8 cellular contexts compared by ENCODE assay signal in the genomic region with DNA sequence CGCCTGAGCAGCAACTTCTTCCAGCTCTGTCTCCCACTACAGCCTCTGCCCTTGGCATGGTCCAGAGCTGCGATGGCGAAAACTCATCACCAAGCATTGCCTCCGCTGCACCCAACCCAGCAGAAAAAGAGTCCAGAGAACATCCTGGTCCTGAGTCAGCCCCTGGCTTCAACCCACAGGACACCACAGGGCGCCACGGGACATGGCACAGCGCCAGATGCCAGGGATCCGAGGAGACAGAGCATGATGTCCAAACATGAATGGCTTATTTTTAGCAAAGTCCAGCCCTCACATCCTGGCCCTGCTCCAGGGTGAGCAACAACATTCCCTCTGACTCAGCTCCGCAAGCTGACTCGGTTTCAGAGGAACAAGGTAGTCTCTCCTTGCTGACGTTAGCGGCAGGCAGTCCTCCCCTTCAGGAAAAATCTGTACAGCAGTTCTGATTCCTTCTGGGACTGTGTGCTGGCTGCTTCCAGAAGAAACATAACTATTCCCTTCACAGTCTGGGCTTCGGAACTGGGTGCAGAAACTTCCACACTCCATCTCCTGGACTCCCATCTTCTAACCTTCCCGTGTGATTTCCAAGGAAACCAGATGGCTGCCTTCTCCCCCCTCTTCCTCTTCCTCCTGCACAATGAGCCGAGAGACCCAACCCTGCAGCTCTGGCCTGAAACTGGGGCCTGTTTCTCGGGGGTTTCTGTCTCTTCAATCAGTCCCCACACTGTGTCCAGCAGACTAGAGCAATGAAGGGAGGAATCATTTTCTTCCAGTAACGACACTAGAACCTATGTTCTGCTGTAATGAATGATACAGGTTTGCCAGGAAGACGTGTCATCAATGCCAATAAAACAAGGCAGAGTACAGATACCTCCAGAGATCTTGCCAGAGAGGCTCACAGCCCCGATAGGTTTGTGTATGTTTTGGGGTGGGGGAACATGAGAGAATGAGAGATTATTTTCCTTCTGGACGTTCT.
DNase-seq lines count a peak whose midpoint lies in the region; ATAC-seq, FAIRE-seq and TF ChIP-seq lines count a peak whose summit lies in the region.

No MANE protein-coding gene starts in this region.

- peak overlapping the region; percentile 44 to 69 (median 50) for H3K4me3 ChIP-seq in HepG2 (replicated peaks in 1 of 3; ENCODE audit: insufficient read depth in 1 of 3, low read depth in 2 of 3, low read length in 3 of 3)
- H3K4me3 ChIP-seq in thymus (ENCODE audit: low read length), result no peak overlapping the region
- H3K4me3 ChIP-seq in MM.1S (ENCODE audit: low read length), result no peak overlapping the region

- H3K4me3 Mint-ChIP-seq in chondrocyte (ENCODE audit: unreplicated experiment), result peak overlapping the region; percentile 53

- FAIRE-seq in HepG2 (lab: Jason Lieb, UNC), result peak; percentile 81

- H4K20me1 ChIP-seq in HepG2 (ENCODE audit: insufficient read depth, low read length) (no peaks in the 10 kb centered on the region), MM.1S (ENCODE audit: insufficient read depth, low read length) (no peaks in the 10 kb centered on the region)

- 3% methylated on average over 19 of the region's 20 CpGs for WGBS in HepG2 (ENCODE audit: low lambda C conversion rate)
- 92% methylated on average over 20 of the region's 20 CpGs for WGBS in thymus

- no peaks in the 10 kb centered on the region for H3K9me3 Mint-ChIP-seq in chondrocyte (ENCODE audit: low read depth)

- H3K36me3 Mint-ChIP-seq in chondrocyte (ENCODE audit: low read depth), result no peaks in the 10 kb centered on the region

- H3K4me1 ChIP-seq in HepG2 (ENCODE audit: insufficient read depth, low read length), result peaks cover 50% of the 10 kb centered on the region
- no peaks in the 10 kb centered on the region for H3K4me1 ChIP-seq in thymus (ENCODE audit: control insufficient read depth, insufficient read depth, low read length)
- no peaks in the 10 kb centered on the region for H3K4me1 ChIP-seq in MM.1S (ENCODE audit: low read length)

- no peak overlapping the region for H2AFZ ChIP-seq in HepG2 (ENCODE audit: low read length)
- no peak overlapping the region for H2AFZ ChIP-seq in MM.1S (ENCODE audit: low read length)

- peak overlapping the region; percentile 87 for H3K27ac ChIP-seq in C4-2B
- peak overlapping the region; percentile 62 for H3K27ac ChIP-seq in HepG2 (ENCODE audit: extremely low read length, insufficient read depth, low read length)
- H3K27ac ChIP-seq in thymus (ENCODE audit: low read depth), result peak overlapping the region; percentile 84
- no peak overlapping the region for H3K27ac ChIP-seq in MM.1S (ENCODE audit: low read length)

- in situ Hi-C loops in HepG2 (cut with HindIII; ENCODE audit: extremely low pct_ligation_motif_present, low pct_unique_long_range_greater_than_20kb), result no loop called here

- TSS peak; percentile 78 for BruUV-seq in HepG2 (replicated peaks; lab: Mats Ljungman, UMichigan)

- H3K27ac Mint-ChIP-seq in chondrocyte (ENCODE audit: unreplicated experiment), result peak overlapping the region; percentile 99

- TF ChIP-seq POLR2A in HepG2 (IDR thresholded peaks at IDR 0.05; ENCODE audit: insufficient read depth in 1 of 2, low read depth in 2 of 2, low read length in 2 of 2), result peak; percentile 56 to 61; a peak in 3 of 4 replicates

- peak; percentile 21 for DNase-seq in NCI-H2227 (lab: John Stamatoyannopoulos, UW; ENCODE audit: unreplicated experiment)
- peak; percentile 99 for DNase-seq in chondrocyte (ENCODE audit: low spot score)
- peak; percentile 94 for DNase-seq in HepG2 (ENCODE audit: low spot score)
- DNase-seq in MM.1S, result no peak
- DNase-seq in NCI-H82 treated with DMSO at 0.1 percent for 48 hours (lab: John Stamatoyannopoulos, UW; ENCODE audit: unreplicated experiment), result no peak

- no peaks in the 10 kb centered on the region for H3K27me3 Mint-ChIP-seq in chondrocyte (ENCODE audit: low read depth)

- no peak for TF ChIP-seq RAD21 in HepG2 (CRISPR knock-in tag; IDR thresholded peaks at IDR 0.05)

- CTCF ChIA-PET in HepG2 (lab: Yijun Ruan, JAX; ENCODE audit: low intra/inter-chr PET ratio, low total read pairs), result no interaction called here

- H3K4me2 ChIP-seq in HepG2 (ENCODE audit: low read depth, low read length) (peak overlapping the region; percentile 97), MM.1S (ENCODE audit: low read depth, low read length) (no peak overlapping the region)

- H3K36me3 ChIP-seq in HepG2 (replicated peaks in 1 of 2; ENCODE audit: control insufficient read depth in 1 of 2, insufficient read depth in 2 of 2, low read length in 2 of 2) (no peaks in the 10 kb centered on the region), thymus (ENCODE audit: control insufficient read depth, insufficient read depth) (no peaks in the 10 kb centered on the region), MM.1S (replicated peaks; ENCODE audit: insufficient read depth, low read length) (no peaks in the 10 kb centered on the region)

- H3F3A ChIP-seq in MM.1S (ENCODE audit: insufficient read depth, low read length), result no peaks in the 10 kb centered on the region

- POLR2A ChIA-PET in HepG2 (lab: Yijun Ruan, JAX), result interaction anchor here (0.8 to 3.3 kb wide), 22 partner anchors 9 to 386 kb away, joined by 3 to 23 read pairs (median 4); no protein-coding TSS in a partner anchor

- H3K27me3 ChIP-seq in HepG2 (ENCODE audit: control insufficient read depth in 1 of 2, insufficient read depth in 2 of 2, low read length in 2 of 2), result no peaks in the 10 kb centered on the region
- no peaks in the 10 kb centered on the region for H3K27me3 ChIP-seq in thymus (ENCODE audit: control insufficient read depth, insufficient read depth)
- no peaks in the 10 kb centered on the region for H3K27me3 ChIP-seq in MM.1S (replicated peaks; ENCODE audit: insufficient read depth, low read length)

- no peaks in the 10 kb centered on the region for H3K9me2 ChIP-seq in MM.1S (replicated peaks; ENCODE audit: insufficient read depth, low read length)

- peak in 1 of 2 experiments; percentile 61; a peak in 2 of 4 replicates for TF ChIP-seq EP300 in HepG2 (IDR thresholded peaks at IDR 0.05; ENCODE audit: low read depth in 2 of 2, low read length in 2 of 2)
- TF ChIP-seq EP300 in HepG2 (CRISPR knock-in tag; IDR thresholded peaks at IDR 0.05; ENCODE audit: borderline replicate concordance), result peak; percentile 71

- H3K79me2 ChIP-seq in HepG2 (ENCODE audit: insufficient read depth, low read length), result no peaks in the 10 kb centered on the region
- no peaks in the 10 kb centered on the region for H3K79me2 ChIP-seq in MM.1S (ENCODE audit: low read length)

- peaks cover 48% of the 10 kb centered on the region for H3K4me1 Mint-ChIP-seq in chondrocyte (ENCODE audit: low read depth)

- ATAC-seq in HepG2 (peak; percentile 89), HG02588 (IDR thresholded peaks at IDR 0.05; ENCODE audit: unreplicated experiment) (no peak)

- peak overlapping the region; percentile 79 for H3K9ac ChIP-seq in HepG2 (ENCODE audit: insufficient read depth, low read depth, low read length)
- H3K9ac ChIP-seq in MM.1S (ENCODE audit: low read length), result no peak overlapping the region

- TF ChIP-seq CTCF in C4-2B (conservative IDR thresholded peaks at IDR 0.05) (no peak), chondrocyte (IDR thresholded peaks at IDR 0.05) (no peak), HepG2 (CRISPR knock-in tag; IDR thresholded peaks at IDR 0.05) (no peak; the same call in 1 of the 2 replicates), MM.1S (IDR thresholded peaks at IDR 0.05; ENCODE audit: low read length) (no peak)

- H3K9me3 ChIP-seq in HepG2 (ENCODE audit: low read length) (no peaks in the 10 kb centered on the region), thymus (ENCODE audit: control insufficient read depth) (no peaks in the 10 kb centered on the region), MM.1S (replicated peaks; ENCODE audit: insufficient read depth, low read length) (no peaks in the 10 kb centered on the region)

- intact Hi-C loops in HepG2 (cut with micrococcal nuclease; ENCODE audit: unreplicated experiment), result loop anchor here (1.0 kb wide), 1 partner anchor 10 kb away; no protein-coding TSS in a partner anchor

TF ChIP-seq in HepG2, 621 proteins besides CTCF, POLR2A, EP300 and RAD21 (continues in another document):
- TF ChIP-seq ZFX (CRISPR knock-in tag; IDR thresholded peaks at IDR 0.05; ENCODE audit: low read depth) (peak; percentile 61), TCF7L2 (IDR thresholded peaks at IDR 0.05; ENCODE audit: low read depth, low read length) (no peak), SETDB1 (CRISPR knock-in tag; IDR thresholded peaks at IDR 0.05; ENCODE audit: borderline replicate concordance) (no peak), DMTF1 (CRISPR knock-in tag; IDR thresholded peaks at IDR 0.05) (no peak), CEBPB (IDR thresholded peaks at IDR 0.05; ENCODE audit: borderline replicate concordance, low read depth, low read length) (no peak), ZKSCAN1 (IDR thresholded peaks at IDR 0.05; ENCODE audit: low read length) (no peak), TBP (CRISPR knock-in tag; IDR thresholded peaks at IDR 0.05) (no peak), ZFP90 (CRISPR knock-in tag; IDR thresholded peaks at IDR 0.05; ENCODE audit: borderline replicate concordance) (0 out of 2 replicates have a peak, but pooled peaks have one; percentile 28), ATF1 (CRISPR knock-in tag; IDR thresholded peaks at IDR 0.05) (no peak; the same call in 1 of the 2 replicates), ZNF496 (CRISPR knock-in tag; IDR thresholded peaks at IDR 0.05; ENCODE audit: insufficient replicate concordance) (no peak)

Comparison
In these comparisons a context has a peak if more than half of its experiments do, and no peak if none do; other contexts are left out.
1. DNase-seq: peak in NCI-H2227 (single experiment), chondrocyte (single experiment) and HepG2 (single experiment); none in MM.1S (single experiment) and NCI-H82 treated with DMSO at 0.1 percent for 48 hours (single experiment).
2. H3K4me3 ChIP-seq: peak in HepG2 (3 of 3); none in thymus (single experiment) and MM.1S (single experiment).